1 cellular context compared by ENCODE assay signal in genomic region chr22:24925586-24926427, GRCh38.
TF ChIP-seq lines count a peak whose summit lies in the region.

No MANE protein-coding gene starts in this region.

TF ChIP-seq in endothelial cell of umbilical vein, 7 proteins besides CTCF, POLR2A, EP300 and RAD21:
- TF ChIP-seq EZH2 (IDR thresholded peaks at IDR 0.05; ENCODE audit: borderline replicate concordance, low read depth, low read length, severe bottlenecking) (no peak), JUN (IDR thresholded peaks at IDR 0.05; ENCODE audit: borderline replicate concordance, insufficient read depth, insufficient read length, low read depth) (no peak), POLR2AphosphoS5 (IDR thresholded peaks at IDR 0.05; ENCODE audit: insufficient read depth, low read depth, low read length) (no peak), GATA2 (IDR thresholded peaks at IDR 0.05; ENCODE audit: insufficient read depth, insufficient read length, low read depth, low read length) (no peak), MAX (IDR thresholded peaks at IDR 0.05; ENCODE audit: insufficient read depth, insufficient read length) (no peak), FOS (IDR thresholded peaks at IDR 0.05; ENCODE audit: borderline replicate concordance, insufficient read depth, low read length) (no peak), MYC (IDR thresholded peaks at IDR 0.05; ENCODE audit: low read depth, low read length) (no peak)
